In genomic region chr7:92761391-92762098, GRCh38 we compare ENCODE assay signal across 1 cellular context.
TF ChIP-seq lines count a peak whose summit lies in the region.

No MANE protein-coding gene starts in this region.

TF ChIP-seq in WTC11, 78 proteins besides CTCF, POLR2A, EP300 and RAD21 (continued from another document):
- TF ChIP-seq ZNF512 (CRISPR knock-in tag; IDR thresholded peaks at IDR 0.05; ENCODE audit: borderline replicate concordance) (no peak), IRF1 (CRISPR knock-in tag; IDR thresholded peaks at IDR 0.05) (no peak), CDX4 (CRISPR knock-in tag; IDR thresholded peaks at IDR 0.05; ENCODE audit: borderline replicate concordance) (no peak)
- TF ChIP-seq, protein P1, sequence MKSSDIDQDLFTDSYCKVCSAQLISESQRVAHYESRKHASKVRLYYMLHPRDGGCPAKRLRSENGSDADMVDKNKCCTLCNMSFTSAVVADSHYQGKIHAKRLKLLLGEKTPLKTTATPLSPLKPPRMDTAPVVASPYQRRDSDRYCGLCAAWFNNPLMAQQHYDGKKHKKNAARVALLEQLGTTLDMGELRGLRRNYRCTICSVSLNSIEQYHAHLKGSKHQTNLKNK (CRISPR knock-in tag; IDR thresholded peaks at IDR 0.05): no peak
- TF ChIP-seq, protein P2, sequence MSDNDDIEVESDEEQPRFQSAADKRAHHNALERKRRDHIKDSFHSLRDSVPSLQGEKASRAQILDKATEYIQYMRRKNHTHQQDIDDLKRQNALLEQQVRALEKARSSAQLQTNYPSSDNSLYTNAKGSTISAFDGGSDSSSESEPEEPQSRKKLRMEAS (CRISPR knock-in tag; IDR thresholded peaks at IDR 0.05): no peak
- TF ChIP-seq, protein P3, sequence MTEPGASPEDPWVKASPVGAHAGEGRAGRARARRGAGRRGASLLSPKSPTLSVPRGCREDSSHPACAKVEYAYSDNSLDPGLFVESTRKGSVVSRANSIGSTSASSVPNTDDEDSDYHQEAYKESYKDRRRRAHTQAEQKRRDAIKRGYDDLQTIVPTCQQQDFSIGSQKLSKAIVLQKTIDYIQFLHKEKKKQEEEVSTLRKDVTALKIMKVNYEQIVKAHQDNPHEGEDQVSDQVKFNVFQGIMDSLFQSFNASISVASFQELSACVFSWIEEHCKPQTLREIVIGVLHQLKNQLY (CRISPR knock-in tag; IDR thresholded peaks at IDR 0.05): no peak
